ENCODE assay signal across 7 cellular contexts in genomic region chr9:5627686-5628085, GRCh38. TPM values are rescaled to one million over a fixed set of nuclear protein-coding genes. Genes with fewer than 3 reads are reported as not detected.
A peak's percentile ranks its signal among the peaks of the same experiment; 100 is the strongest.
DNase-seq lines count a peak whose midpoint lies in the region; ATAC-seq and TF ChIP-seq lines count a peak whose summit lies in the region.
"Not testable (repeated sequence)": the region's sequence is repeated elsewhere in the genome, so short reads cannot be mapped to it uniquely, and the experiment has no call there.

No MANE protein-coding gene starts in this region.

- not testable (repeated sequence) for H3K9me3 ChIP-seq in mucosa of rectum (ENCODE audit: control insufficient read depth in 2 of 2, low read length in 2 of 2); skeletal muscle satellite cell (replicated peaks; ENCODE audit: low read length)

- not testable (repeated sequence) for TF ChIP-seq CTCF in GM12865 (IDR thresholded peaks at IDR 0.05; ENCODE audit: insufficient read depth, low read depth, low read length, missing control alignments); activated CD8-positive, alpha-beta T cell treated with anti-CD3 and anti-CD28 coated beads for 36 hours (IDR thresholded peaks at IDR 0.05); cardiac fibroblast (IDR thresholded peaks at IDR 0.05; ENCODE audit: low read depth, low read length); glutamatergic neuron (IDR thresholded peaks at IDR 0.05; ENCODE audit: partially characterized antibody, unreplicated experiment)

- CTCF ChIA-PET in activated CD8-positive, alpha-beta T cell treated with anti-CD3 and anti-CD28 coated beads for 36 hours (lab: Charles Lee): interaction anchor here (1.0 to 1.8 kb wide), 5 partner anchors 28 to 206 kb away, joined by 3 to 9 read pairs (median 3); partner anchors contain the start of gene ERMP1

- peak overlapping the region; percentile 94 for H3K4me2 ChIP-seq in skeletal muscle satellite cell (ENCODE audit: low read length)

- DNase-seq in GM12865 (ENCODE audit: low read depth) (peak; percentile 46), NCI-H69 (lab: John Stamatoyannopoulos, UW) (peak; percentile 32)
- DNase-seq in activated CD8-positive, alpha-beta T cell treated with anti-CD3 and anti-CD28 coated beads for 36 hours: peak; percentile 30
- not testable (repeated sequence) for DNase-seq in cardiac fibroblast (ENCODE audit: low read depth in 2 of 2); glutamatergic neuron

- peak overlapping the region; percentile 100 for H3K4me3 Mint-ChIP-seq in activated CD8-positive, alpha-beta T cell treated with anti-CD3 and anti-CD28 coated beads for 36 hours
- H3K4me3 Mint-ChIP-seq in glutamatergic neuron (ENCODE audit: unreplicated experiment): peak overlapping the region; percentile 89

- intact Hi-C loops in activated CD8-positive, alpha-beta T cell treated with anti-CD3 and anti-CD28 coated beads for 36 hours (cut with micrococcal nuclease): loop anchor here (5.0 kb wide), 2 partner anchors 140 to 215 kb away; no protein-coding TSS in a partner anchor

- H3K27me3 ChIP-seq in mucosa of rectum (ENCODE audit: control insufficient read depth in 2 of 2, insufficient read depth in 2 of 2, low read length in 2 of 2); skeletal muscle satellite cell (ENCODE audit: control insufficient read depth, insufficient read depth, low read length): not testable (repeated sequence)

- peak overlapping the region; percentile 95 to 96 for H3K27ac ChIP-seq in mucosa of rectum (ENCODE audit: low read depth in 2 of 2, low read length in 2 of 2)

- H3K9ac ChIP-seq in mucosa of rectum (ENCODE audit: low read depth in 1 of 2, low read length in 2 of 2): peak overlapping the region; percentile 80 to 93
- H3K9ac ChIP-seq in skeletal muscle satellite cell (ENCODE audit: low read depth, low read length): peak overlapping the region; percentile 96

- H3K27ac Mint-ChIP-seq in activated CD8-positive, alpha-beta T cell treated with anti-CD3 and anti-CD28 coated beads for 36 hours: peak overlapping the region; percentile 100
- not testable (repeated sequence) for H3K27ac Mint-ChIP-seq in glutamatergic neuron (ENCODE audit: unreplicated experiment)

- H3K36me3 Mint-ChIP-seq in activated CD8-positive, alpha-beta T cell treated with anti-CD3 and anti-CD28 coated beads for 36 hours (ENCODE audit: low read depth): peaks cover 17% of the 10 kb centered on the region
- H3K36me3 Mint-ChIP-seq in glutamatergic neuron (ENCODE audit: unreplicated experiment): not testable (repeated sequence)

- not testable (repeated sequence) for H3K9me3 Mint-ChIP-seq in activated CD8-positive, alpha-beta T cell treated with anti-CD3 and anti-CD28 coated beads for 36 hours; glutamatergic neuron (ENCODE audit: unreplicated experiment)

- H3K4me1 ChIP-seq in mucosa of rectum (ENCODE audit: control insufficient read depth in 2 of 2, insufficient read depth in 2 of 2, low read length in 2 of 2): peaks cover 18 to 19% of the 10 kb centered on the region in 2 donors
- peaks cover 26% of the 10 kb centered on the region for H3K4me1 ChIP-seq in skeletal muscle satellite cell (ENCODE audit: control insufficient read depth, insufficient read depth, low read length)

- POLR2A ChIA-PET in activated CD8-positive, alpha-beta T cell treated with anti-CD3 and anti-CD28 coated beads for 36 hours (lab: Charles Lee): interaction anchor here (0.6 to 1.6 kb wide), 4 partner anchors 16 to 1209 kb away, joined by 3 to 6 read pairs (median 4); partner anchors contain the start of gene ERMP1

- H3K4me3 ChIP-seq in GM12865 (ENCODE audit: low read depth, low read length) (peak overlapping the region; percentile 80), cardiac fibroblast (replicated peaks in 1 of 2; ENCODE audit: low read depth in 2 of 2, low read length in 2 of 2) (peak overlapping the region; percentile 85 to 86), mucosa of rectum (ENCODE audit: low read length in 2 of 2) (peak overlapping the region; percentile 85 to 90), skeletal muscle satellite cell (ENCODE audit: low read length) (peak overlapping the region; percentile 79)

- ATAC-seq in activated CD8-positive, alpha-beta T cell treated with anti-CD3 and anti-CD28 coated beads for 36 hours: not testable (repeated sequence)

- H3K36me3 ChIP-seq in mucosa of rectum (ENCODE audit: control insufficient read depth in 2 of 2, insufficient read depth in 2 of 2, low read length in 2 of 2); skeletal muscle satellite cell (ENCODE audit: insufficient read depth, low read length): not testable (repeated sequence)

- peaks cover 49% of the 10 kb centered on the region for H3K4me1 Mint-ChIP-seq in activated CD8-positive, alpha-beta T cell treated with anti-CD3 and anti-CD28 coated beads for 36 hours (ENCODE audit: low read depth)
- not testable (repeated sequence) for H3K4me1 Mint-ChIP-seq in glutamatergic neuron (ENCODE audit: low read depth, unreplicated experiment)

- H3K27me3 Mint-ChIP-seq in activated CD8-positive, alpha-beta T cell treated with anti-CD3 and anti-CD28 coated beads for 36 hours; glutamatergic neuron (ENCODE audit: unreplicated experiment): not testable (repeated sequence)

RNA-seq across cellular contexts. Expression of gene RIC1, which starts 1.2 kb away (rescaled TPM):
- total RNA-seq in activated CD8-positive, alpha-beta T cell treated with anti-CD3 and anti-CD28 coated beads for 36 hours: 10 to 100 TPM; 14.4 to 14.6 TPM
- total RNA-seq in glutamatergic neuron (ENCODE audit: unreplicated experiment): 9.7 TPM
- total RNA-seq in skeletal muscle satellite cell (2012; rRNA removed): 24.7 and 26.1 TPM in 2 replicates
